Comparison of ENCODE assay signal across 1 cellular context in genomic region chr12:25950329-25951115, GRCh38.
A peak's percentile ranks its signal among the peaks of the same experiment; 100 is the strongest.
TF ChIP-seq lines count a peak whose summit lies in the region.

No MANE protein-coding gene starts in this region.

TF ChIP-seq in H1, 55 proteins besides CTCF, POLR2A, EP300 and RAD21:
- TF ChIP-seq MAFK (IDR thresholded peaks at IDR 0.05; ENCODE audit: low read depth, low read length) (peak; percentile 60; the same call in 1 of the 2 replicates), POLR2AphosphoS5 (IDR thresholded peaks at IDR 0.05; ENCODE audit: low read depth, low read length) (no peak)
